Comparison of ENCODE assay signal across 11 cellular contexts in genomic region chr1:160189649-160190625, GRCh38. TPM values are rescaled to one million over a fixed set of nuclear protein-coding genes. Genes with fewer than 3 reads are reported as not detected.
DNase-seq lines count a peak whose midpoint lies in the region; ATAC-seq and TF ChIP-seq lines count a peak whose summit lies in the region.
"Had no signal": no experiment of that assay in that cellular context is flagged by ENCODE, and none has a peak within 500 bp of the region (broad histone marks: within the 10 kb centered on the region; RNA-seq: fewer than 3 reads in every experiment).

Gene CASQ1 (plus strand): TSS chr1:160190575. CDS start chr1:160190752, 177 bp downstream.

- WGBS in hepatocyte (ENCODE audit: low lambda C conversion rate, missing lambda C conversion rate), result 71% methylated on average over 14 of the region's 15 CpGs

- H3K4me3 ChIP-seq in dorsolateral prefrontal cortex (no peak within 1 kb of the TSS), hepatocyte (no peak within 1 kb of the TSS), thoracic aorta (peak within 1 kb of the TSS; percentile 40)

- no peak within 1 kb of the TSS for H2AFZ ChIP-seq in hepatocyte

- DNase-seq in HCEC 1CT (peak; percentile 17), dorsolateral prefrontal cortex (peak in 2 of 10 donors; percentile 49 to 69), hepatocyte (ENCODE audit: low spot score) (peak; percentile 53), thoracic aorta (ENCODE audit: low spot score) (no peak), DMS153 (lab: John Stamatoyannopoulos, UW) (no peak), left lobe of liver (ENCODE audit: low spot score) (no peak), NCI-H1694 (lab: John Stamatoyannopoulos, UW) (no peak), NCI-H2171 treated with DMSO at 0.1 percent for 48 hours (lab: John Stamatoyannopoulos, UW) (no peak)
- DNase-seq: activated CD8-positive, alpha-beta T cell treated with anti-CD3 and anti-CD28 coated beads for 36 hours; KG1; NCI-H2081 treated with DMSO at 0.1 percent for 48 hours had no signal

- ATAC-seq in thoracic aorta (ENCODE audit: insufficient number of reproducible peaks, low FRiP score, low read depth), result peak; percentile 74
- no peak for ATAC-seq in left lobe of liver
- ATAC-seq: activated CD8-positive, alpha-beta T cell treated with anti-CD3 and anti-CD28 coated beads for 36 hours had no signal

- peak within 1 kb of the TSS in 3 of 59 donors; percentile 2 to 43 (median 40) for H3K27ac ChIP-seq in dorsolateral prefrontal cortex
- peak within 1 kb of the TSS; percentile 43 for H3K27ac ChIP-seq in hepatocyte
- H3K27ac ChIP-seq in thoracic aorta, result peak within 1 kb of the TSS in 1 of 2 donors; percentile 49

- intact Hi-C loops in dorsolateral prefrontal cortex (cut with DNase I), result loop anchor here (5.0 kb wide), 3 partner anchors 62 to 187 kb away; no protein-coding TSS in a partner anchor

- H3K9me3 ChIP-seq in hepatocyte (ENCODE audit: low read depth) (no peaks in the 10 kb centered on the region), thoracic aorta (no peaks in the 10 kb centered on the region)

- H3K9me2 ChIP-seq in hepatocyte (replicated peaks; ENCODE audit: insufficient read depth), result no peaks in the 10 kb centered on the region

- H3K36me3 ChIP-seq in hepatocyte (replicated peaks; ENCODE audit: insufficient read depth, low read depth), result no peaks in the 10 kb centered on the region
- no peaks in the 10 kb centered on the region for H3K36me3 ChIP-seq in thoracic aorta

- H3K4me1 ChIP-seq in hepatocyte (ENCODE audit: insufficient read depth) (peaks cover 10% of the 10 kb centered on the region), thoracic aorta (ENCODE audit: control insufficient read depth in 1 of 2, low read depth in 2 of 2) (peaks cover 12 to 44% of the 10 kb centered on the region in 2 donors)

- no peaks in the 10 kb centered on the region for H3K79me2 ChIP-seq in hepatocyte

- no peak within 1 kb of the TSS for H3K4me2 ChIP-seq in hepatocyte

- H4K20me1 ChIP-seq in hepatocyte (ENCODE audit: insufficient read depth, poor library complexity, severe bottlenecking), result no peaks in the 10 kb centered on the region

- H3K27me3 ChIP-seq in dorsolateral prefrontal cortex (no peaks in the 10 kb centered on the region), hepatocyte (no peaks in the 10 kb centered on the region), thoracic aorta (replicated peaks; ENCODE audit: insufficient read depth) (no peaks in the 10 kb centered on the region)

- TF ChIP-seq CTCF in dorsolateral prefrontal cortex (IDR thresholded peaks at IDR 0.05 in 54 of 56, conservative IDR thresholded peaks at IDR 0.05 in 2 of 56; ENCODE audit: low read depth in 1 of 56, partially characterized antibody in 56 of 56), result no peak
- TF ChIP-seq CTCF in hepatocyte (IDR thresholded peaks at IDR 0.05; ENCODE audit: poor library complexity), result no peak
- TF ChIP-seq CTCF in thoracic aorta (IDR thresholded peaks at IDR 0.05), result no peak

RNA-seq across cellular contexts. Expression of gene CASQ1, which starts in this region (rescaled TPM):
- total RNA-seq in dorsolateral prefrontal cortex (10 to 100 TPM in 94 of 120 experiments, 1 to 10 TPM in 26; 4.3 to 31.5 (median 14.0) TPM), hepatocyte (0.72 TPM in 1 of 2 replicates, not detected in the other), thoracic aorta (10 to 100 TPM in 1 of 2 donors, 1 to 10 TPM in 1; 6.0 to 10.7 TPM), left lobe of liver (not detected)
- 0.51 and 0.57 TPM in 2 replicates for polyA plus RNA-seq in hepatocyte
- total RNA-seq: activated CD8-positive, alpha-beta T cell treated with anti-CD3 and anti-CD28 coated beads for 36 hours had no signal

Comparison
In these comparisons a context has a peak if more than half of its experiments do, and no peak if none do; other contexts are left out.
1. Peak in DNase-seq and H3K27ac ChIP-seq in hepatocyte; RNA of the gene not detected or under 1 TPM.